Comparison of ENCODE assay signal across 9 cellular contexts in the genomic region with DNA sequence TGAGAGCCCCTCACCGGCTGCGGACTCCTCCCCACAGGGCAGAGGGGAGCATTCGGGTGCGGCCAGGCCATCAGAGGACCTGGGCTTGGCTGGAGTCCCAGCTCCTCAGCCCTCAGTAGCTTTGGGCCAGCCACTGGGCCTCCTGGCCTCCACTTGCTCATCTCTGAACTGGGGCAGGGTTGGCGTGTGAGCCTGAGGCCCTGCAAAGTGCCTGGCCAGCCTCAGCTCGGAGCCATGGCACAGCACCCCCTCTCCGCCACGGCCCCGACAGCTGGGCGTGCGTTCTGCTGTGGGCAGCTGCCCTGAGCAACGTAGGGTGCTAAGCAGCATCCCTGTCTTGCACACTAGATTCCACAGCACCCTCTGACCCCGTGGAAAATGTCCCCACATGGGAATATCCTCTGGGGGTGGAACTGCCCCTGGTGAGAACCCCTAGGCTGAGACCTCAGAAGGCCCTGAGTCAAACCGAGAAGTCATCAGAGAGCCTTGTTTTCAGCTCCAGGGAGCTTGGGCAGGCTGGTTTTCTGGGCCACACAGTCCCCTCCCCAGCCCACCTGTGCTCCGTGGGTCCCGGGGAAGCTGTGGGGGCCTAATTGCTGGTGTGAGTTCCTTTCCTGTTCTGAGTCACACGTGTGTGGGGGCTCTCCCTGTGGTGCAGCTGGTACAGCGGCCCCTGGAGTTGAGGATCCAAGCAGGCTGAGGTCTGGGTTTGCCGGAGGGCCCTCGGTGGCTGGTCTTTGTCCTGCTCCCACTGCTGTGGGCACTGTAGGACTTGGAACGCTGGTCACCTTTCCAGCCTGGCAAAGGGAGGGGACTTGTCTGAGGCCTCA. TPM values are rescaled to one million over a fixed set of nuclear protein-coding genes. Genes with fewer than 3 reads are reported as not detected.
DNase-seq lines count a peak whose midpoint lies in the region; ATAC-seq and TF ChIP-seq lines count a peak whose summit lies in the region.
"Had no signal": no experiment of that assay in that cellular context is flagged by ENCODE, and none has a peak within 500 bp of the region (broad histone marks: within the 10 kb centered on the region; RNA-seq: fewer than 3 reads in every experiment).

No MANE protein-coding gene starts in this region.

- no peaks in the 10 kb centered on the region for H3K36me3 ChIP-seq in testis (ENCODE audit: low read depth, missing control alignments)

- intact Hi-C loops in right cardiac atrium (cut with DNase I) (no loop called here), testis (cut with DNase I; ENCODE audit: low total_unique reads) (no loop called here)

- no peaks in the 10 kb centered on the region for H3K27me3 ChIP-seq in right cardiac atrium (ENCODE audit: control insufficient read depth, insufficient read depth)
- no peaks in the 10 kb centered on the region for H3K27me3 ChIP-seq in testis

- no peak for TF ChIP-seq CTCF in testis (IDR thresholded peaks at IDR 0.05)

- H3K9me3 ChIP-seq in right cardiac atrium (ENCODE audit: control insufficient read depth, low read length) (no peaks in the 10 kb centered on the region), testis (no peaks in the 10 kb centered on the region)

- H3K27ac ChIP-seq in right cardiac atrium (ENCODE audit: low read length), result no peak overlapping the region
- H3K27ac ChIP-seq in testis, result no peak overlapping the region

- H3K4me3 ChIP-seq in right cardiac atrium (ENCODE audit: low read length) (no peak overlapping the region), testis (no peak overlapping the region)

- peak; percentile 5 to 42 (median 40) for DNase-seq in right cardiac atrium
- no peak for DNase-seq in testis
- no peak for DNase-seq in kidney tubule cell (ENCODE audit: low spot score)
- DNase-seq in NCI-H2171 (lab: John Stamatoyannopoulos, UW), result no peak
- DNase-seq in HuH-7 (ENCODE audit: low spot score), result no peak

- H3K4me1 ChIP-seq in right cardiac atrium (ENCODE audit: control insufficient read depth, insufficient read depth, low read length) (no peaks in the 10 kb centered on the region), testis (no peaks in the 10 kb centered on the region)

- ATAC-seq in GM18517 (IDR thresholded peaks at IDR 0.05; ENCODE audit: unreplicated experiment) (peak; percentile 79), GM21423 (IDR thresholded peaks at IDR 0.05; ENCODE audit: unreplicated experiment) (peak; percentile 59), HG03457 (IDR thresholded peaks at IDR 0.05; ENCODE audit: unreplicated experiment) (peak; percentile 60), right cardiac atrium (no peak)

- 80% methylated on average over 21 of the region's 21 CpGs for WGBS in right cardiac atrium
- WGBS in testis, 2 donors, result 79 to 87% methylated on average over 16 to 21 of the region's 21 CpGs

- no peak for TF ChIP-seq POLR2A in testis (IDR thresholded peaks at IDR 0.05)

RNA-seq across cellular contexts. Expression of a gene that starts 24.5 kb away (rescaled TPM):
- total RNA-seq in right cardiac atrium, result under 1 TPM in 1 of 4 donors, not detected in 3; 0.18 TPM
- 0.07 TPM for polyA plus RNA-seq in right cardiac atrium
- 1 to 10 TPM; 1.3 to 1.5 TPM for total RNA-seq in testis
- polyA plus RNA-seq in testis (ENCODE audit: insufficient read depth, low read depth, low replicate concordance), result 2.2 TPM
- total RNA-seq: fibroblast of lung had no signal
- polyA plus RNA-seq: fibroblast of lung had no signal

RNA-seq across cellular contexts. Expression of a gene that starts 26.9 kb away (rescaled TPM):
- 10 to 100 TPM in 3 of 4 donors, 1 to 10 TPM in 1; 8.7 to 13.9 (median 12.2) TPM for total RNA-seq in right cardiac atrium
- polyA plus RNA-seq in right cardiac atrium, result 12.9 TPM
- total RNA-seq in testis, result 10 to 100 TPM; 26.1 to 34.2 TPM
- 32.5 TPM for polyA plus RNA-seq in testis (ENCODE audit: insufficient read depth, low read depth, low replicate concordance)

RNA-seq across cellular contexts. Expression of a gene that starts 52.0 kb away (rescaled TPM):
- total RNA-seq in right cardiac atrium (10 to 100 TPM; 46.3 to 51.4 (median 46.6) TPM), testis (10 to 100 TPM; 30.6 to 33.3 TPM)
- polyA plus RNA-seq in right cardiac atrium (35.8 TPM), testis (ENCODE audit: insufficient read depth, low read depth, low replicate concordance) (40.9 TPM)

Comparison
In these comparisons a context has a peak if more than half of its experiments do, and no peak if none do; other contexts are left out.
1. ATAC-seq: peak in GM18517 (single experiment), GM21423 (single experiment) and HG03457 (single experiment); none in right cardiac atrium (0 of 2).
2. DNase-seq: peak in right cardiac atrium (3 of 3); none in testis (single experiment), kidney tubule cell (single experiment), NCI-H2171 (single experiment) and HuH-7 (single experiment).